15 cellular contexts compared by ENCODE assay signal in genomic region chr3:187902041-187902471, GRCh38.
A peak's percentile ranks its signal among the peaks of the same experiment; 100 is the strongest.
DNase-seq lines count a peak whose midpoint lies in the region; ATAC-seq and TF ChIP-seq lines count a peak whose summit lies in the region.
"Had no signal": no experiment of that assay in that cellular context is flagged by ENCODE, and none has a peak within 500 bp of the region (broad histone marks: within the 10 kb centered on the region; RNA-seq: fewer than 3 reads in every experiment).

No MANE protein-coding gene starts in this region.

- H3K4me3 ChIP-seq in DOHH2 (ENCODE audit: low read length), result peak overlapping the region; percentile 72
- H3K4me3 ChIP-seq: A549, body of pancreas, heart right ventricle had no signal

- peaks cover 31% of the 10 kb centered on the region for H3F3A ChIP-seq in DOHH2 (ENCODE audit: control insufficient read depth, insufficient read depth)

- no peaks in the 10 kb centered on the region for H3K9me2 ChIP-seq in DOHH2 (replicated peaks; ENCODE audit: control insufficient read depth, low read length)

- H3K36me3 ChIP-seq in DOHH2 (ENCODE audit: control insufficient read depth, low read length), result peaks cover 12% of the 10 kb centered on the region
- H3K36me3 ChIP-seq: heart right ventricle had no signal

- TF ChIP-seq CTCF in DOHH2 (IDR thresholded peaks at IDR 0.05; ENCODE audit: low read depth, low read length, poor library complexity, severe bottlenecking), result no peak

- H3K4me2 ChIP-seq in DOHH2 (ENCODE audit: low read length), result peak overlapping the region; percentile 95
- H3K4me2 ChIP-seq: A549 had no signal

- H3K4me1 ChIP-seq in DOHH2 (ENCODE audit: control insufficient read depth, low read length), result peaks cover 100% of the 10 kb centered on the region
- H3K4me1 ChIP-seq: A549, body of pancreas had no signal

- no peaks in the 10 kb centered on the region for H3K9me3 ChIP-seq in DOHH2 (ENCODE audit: control insufficient read depth, insufficient read depth, low read length)
- H3K9me3 ChIP-seq: A549, body of pancreas, heart right ventricle had no signal

- no peaks in the 10 kb centered on the region for H3K27me3 ChIP-seq in DOHH2 (ENCODE audit: control insufficient read depth, low read length)
- H3K27me3 ChIP-seq: body of pancreas, heart right ventricle had no signal

- DNase-seq in NCI-H526 treated with DMSO at 0.1 percent for 48 hours (lab: John Stamatoyannopoulos, UW) (peak; percentile 39), kidney glomerular epithelial cell (lab: John Stamatoyannopoulos, UW) (no peak), mesenteric fat pad (ENCODE audit: low spot score) (no peak), OCI-M1 (lab: John Stamatoyannopoulos, UW) (no peak)
- no peak for DNase-seq in stimulated activated CD4-positive, alpha-beta T cell treated with anti-CD3 and anti-CD28 coated beads, Interleukin-4, amount 100 ng/mL, for 4 hours
- DNase-seq: activated CD4-positive, CD25-positive, alpha-beta regulatory T cell treated with anti-CD3 and anti-CD28 coated beads, Interleukin-2, amount 50 U/mL, for 72 hours; body of pancreas; heart right ventricle; mammary epithelial cell; NCI-H446; stimulated activated CD4-positive, alpha-beta T cell treated with anti-CD3 and anti-CD28 coated beads, Interleukin-2, amount 100 ng/mL, for 48 hours had no signal

- peaks cover 8% of the 10 kb centered on the region; the same call in 1 of the 2 replicates for H3K79me2 ChIP-seq in DOHH2 (ENCODE audit: control insufficient read depth, low read length)

- peak overlapping the region; percentile 99 for H3K27ac ChIP-seq in DOHH2 (ENCODE audit: low read depth, low read length)
- H3K27ac ChIP-seq: A549, body of pancreas, heart right ventricle had no signal

- peak; percentile 78 for ATAC-seq in GM21367 (IDR thresholded peaks at IDR 0.05; ENCODE audit: unreplicated experiment)
- ATAC-seq in HG03060 (IDR thresholded peaks at IDR 0.05; ENCODE audit: low read depth, unreplicated experiment), result peak; percentile 38
- ATAC-seq: A549, body of pancreas, heart right ventricle had no signal

- no peaks in the 10 kb centered on the region for H4K20me1 ChIP-seq in DOHH2 (ENCODE audit: control insufficient read depth, insufficient read depth, low read depth, low read length)
